In the genomic region with DNA sequence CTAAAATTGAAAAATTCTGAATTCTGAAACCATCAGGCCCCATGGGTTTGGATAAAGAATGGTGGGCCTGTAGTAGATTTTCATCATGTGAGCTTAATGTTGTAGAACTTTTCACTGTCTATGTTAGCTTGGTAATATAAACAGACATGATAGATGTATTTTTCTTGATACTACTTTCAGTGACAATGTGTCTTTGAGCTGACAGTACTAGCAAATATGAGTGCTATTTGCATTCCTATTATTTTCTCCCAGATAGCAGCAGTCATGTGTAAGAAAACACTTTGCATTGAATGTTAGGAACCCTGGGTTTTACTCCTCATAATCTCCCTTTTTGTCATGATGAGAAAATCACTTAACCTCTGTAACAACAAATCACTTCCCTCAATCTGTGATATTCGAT, we compare ENCODE assay signal across 1 cellular context.
TF ChIP-seq lines count a peak whose summit lies in the region.

No MANE protein-coding gene starts in this region.

TF ChIP-seq in K562, 482 proteins besides CTCF, POLR2A, EP300 and RAD21:
- TF ChIP-seq, protein P1, sequence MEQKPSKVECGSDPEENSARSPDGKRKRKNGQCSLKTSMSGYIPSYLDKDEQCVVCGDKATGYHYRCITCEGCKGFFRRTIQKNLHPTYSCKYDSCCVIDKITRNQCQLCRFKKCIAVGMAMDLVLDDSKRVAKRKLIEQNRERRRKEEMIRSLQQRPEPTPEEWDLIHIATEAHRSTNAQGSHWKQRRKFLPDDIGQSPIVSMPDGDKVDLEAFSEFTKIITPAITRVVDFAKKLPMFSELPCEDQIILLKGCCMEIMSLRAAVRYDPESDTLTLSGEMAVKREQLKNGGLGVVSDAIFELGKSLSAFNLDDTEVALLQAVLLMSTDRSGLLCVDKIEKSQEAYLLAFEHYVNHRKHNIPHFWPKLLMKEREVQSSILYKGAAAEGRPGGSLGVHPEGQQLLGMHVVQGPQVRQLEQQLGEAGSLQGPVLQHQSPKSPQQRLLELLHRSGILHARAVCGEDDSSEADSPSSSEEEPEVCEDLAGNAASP (IDR thresholded peaks at IDR 0.05), result no peak
- no peak for TF ChIP-seq PHTF2 (CRISPR knock-in tag; IDR thresholded peaks at IDR 0.05)
- TF ChIP-seq NFE2L1 (tag; IDR thresholded peaks at IDR 0.05; ENCODE audit: borderline replicate concordance, low read depth), result no peak
- TF ChIP-seq, protein P2, sequence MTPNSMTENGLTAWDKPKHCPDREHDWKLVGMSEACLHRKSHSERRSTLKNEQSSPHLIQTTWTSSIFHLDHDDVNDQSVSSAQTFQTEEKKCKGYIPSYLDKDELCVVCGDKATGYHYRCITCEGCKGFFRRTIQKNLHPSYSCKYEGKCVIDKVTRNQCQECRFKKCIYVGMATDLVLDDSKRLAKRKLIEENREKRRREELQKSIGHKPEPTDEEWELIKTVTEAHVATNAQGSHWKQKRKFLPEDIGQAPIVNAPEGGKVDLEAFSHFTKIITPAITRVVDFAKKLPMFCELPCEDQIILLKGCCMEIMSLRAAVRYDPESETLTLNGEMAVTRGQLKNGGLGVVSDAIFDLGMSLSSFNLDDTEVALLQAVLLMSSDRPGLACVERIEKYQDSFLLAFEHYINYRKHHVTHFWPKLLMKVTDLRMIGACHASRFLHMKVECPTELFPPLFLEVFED (CRISPR knock-in tag; conservative IDR thresholded peaks at IDR 0.05), result no peak
- TF ChIP-seq MIER1 (IDR thresholded peaks at IDR 0.05; ENCODE audit: low read depth), result no peak
- 0 out of 2 replicates have a peak, but pooled peaks have one; percentile 5 for TF ChIP-seq GTF2E2 (tag; IDR thresholded peaks at IDR 0.05)
- no peak for TF ChIP-seq RBM17 (IDR thresholded peaks at IDR 0.05; ENCODE audit: borderline replicate concordance, low read depth, low read length)
